ENCODE assay signal across 8 cellular contexts in the genomic region with DNA sequence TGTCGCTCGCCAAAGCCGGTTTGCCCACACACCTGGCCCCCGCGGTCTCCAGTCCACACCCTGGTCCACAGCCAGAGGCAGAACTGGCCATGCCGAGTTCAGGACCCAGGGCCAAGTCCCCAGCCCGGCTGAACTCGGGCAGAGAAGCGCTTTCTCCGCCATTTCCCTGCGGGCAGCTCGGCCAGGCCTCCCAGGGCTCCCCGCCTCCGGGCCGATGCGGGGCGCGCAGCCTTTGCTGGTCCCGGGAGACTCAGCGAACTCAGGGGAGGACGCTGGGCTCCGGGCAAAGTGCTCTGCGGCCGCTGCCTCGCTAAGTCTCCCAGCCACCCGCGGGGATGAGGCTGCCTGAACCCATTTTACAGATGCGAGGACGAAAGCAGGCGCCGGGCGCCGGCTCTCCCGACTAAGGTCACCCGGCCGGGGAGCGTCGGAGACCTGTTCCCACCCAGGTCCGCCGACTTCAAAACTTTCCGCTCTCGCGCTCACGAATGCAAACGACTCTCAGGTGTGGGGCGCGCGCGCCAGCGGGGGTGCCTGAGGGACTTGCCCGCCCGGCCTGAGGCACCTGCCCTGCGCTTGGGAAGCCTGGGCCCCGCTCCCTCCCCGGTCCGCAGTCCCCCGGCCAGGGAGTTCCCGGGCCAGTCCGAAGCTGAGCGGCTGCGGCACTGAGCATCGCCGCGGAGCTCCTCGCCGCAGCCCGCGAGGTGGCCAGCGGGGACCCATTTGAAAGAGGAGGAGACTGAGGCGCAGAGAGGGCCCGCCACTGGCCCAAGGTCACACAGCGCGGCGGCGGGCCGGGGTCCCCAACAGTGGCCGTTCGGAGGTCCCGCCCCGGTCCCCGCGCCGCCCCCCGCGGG. TPM values are rescaled to one million over a fixed set of nuclear protein-coding genes. Genes with fewer than 3 reads are reported as not detected.
DNase-seq lines count a peak whose midpoint lies in the region; ATAC-seq and TF ChIP-seq lines count a peak whose summit lies in the region.

No MANE protein-coding gene starts in this region.

- H3K27me3 Mint-ChIP-seq in naive thymus-derived CD4-positive, alpha-beta T cell, result peaks cover 16 to 37% (median 21%) of the 10 kb centered on the region in 5 donors
- H3K27me3 Mint-ChIP-seq in mesothelial cell of epicardium (ENCODE audit: low read depth), result peaks cover 89% of the 10 kb centered on the region

- ATAC-seq in HG02970 (IDR thresholded peaks at IDR 0.05; ENCODE audit: low FRiP score, unreplicated experiment) (peak; percentile 47), SK-N-SH treated with all-trans-retinoic acid at 6 μM for 48 hours (peak; percentile 22)
- ATAC-seq in naive thymus-derived CD4-positive, alpha-beta T cell, result peak; percentile 30

- CTCF ChIA-PET in naive thymus-derived CD4-positive, alpha-beta T cell (lab: Charles Lee), result no interaction called here

- H3K4me1 Mint-ChIP-seq in naive thymus-derived CD4-positive, alpha-beta T cell, result peaks cover 0 to 27% (median 9%) of the 10 kb centered on the region in 7 donors
- H3K4me1 Mint-ChIP-seq in mesothelial cell of epicardium, result peaks cover 4% of the 10 kb centered on the region

- intact Hi-C loops in naive thymus-derived CD4-positive, alpha-beta T cell (cut with micrococcal nuclease), result loop anchor here in 1 of 2 donors (1.0 to 2.0 kb wide), 4 partner anchors 35 to 360 kb away; partner anchors contain the start of genes RNFT2 and SPRING1

- H3K9ac ChIP-seq in duodenal mucosa (ENCODE audit: low read depth in 1 of 2, low read length in 2 of 2), result peak overlapping the region in 1 of 2 donors; percentile 4

- no peaks in the 10 kb centered on the region for H3K36me3 ChIP-seq in duodenal mucosa (ENCODE audit: control insufficient read depth in 1 of 2, insufficient read depth in 2 of 2, low read length in 2 of 2)
- H3K36me3 ChIP-seq in naive thymus-derived CD4-positive, alpha-beta T cell (ENCODE audit: control insufficient read depth in 2 of 3, insufficient read depth in 3 of 3, low read length in 3 of 3), result no peaks in the 10 kb centered on the region

- H3K36me3 Mint-ChIP-seq in naive thymus-derived CD4-positive, alpha-beta T cell, result peaks cover 0 to 1% (median 0%) of the 10 kb centered on the region in 5 donors
- no peaks in the 10 kb centered on the region for H3K36me3 Mint-ChIP-seq in mesothelial cell of epicardium

- no peak for TF ChIP-seq CTCF in mesothelial cell of epicardium (IDR thresholded peaks at IDR 0.05; ENCODE audit: unreplicated experiment)

- H3K27me3 ChIP-seq in duodenal mucosa (ENCODE audit: control insufficient read depth in 1 of 2, insufficient read depth in 2 of 2, low read length in 2 of 2), result peaks cover 26 to 28% of the 10 kb centered on the region in 2 donors
- H3K27me3 ChIP-seq in naive thymus-derived CD4-positive, alpha-beta T cell (ENCODE audit: control insufficient read depth in 2 of 2, insufficient read depth in 2 of 2, low read length in 2 of 2), result peaks cover 0 to 10% of the 10 kb centered on the region in 2 donors

- no peaks in the 10 kb centered on the region for H3K9me3 Mint-ChIP-seq in naive thymus-derived CD4-positive, alpha-beta T cell
- no peaks in the 10 kb centered on the region for H3K9me3 Mint-ChIP-seq in mesothelial cell of epicardium

- no peaks in the 10 kb centered on the region for H3K9me3 ChIP-seq in duodenal mucosa (ENCODE audit: control insufficient read depth in 1 of 2, low read length in 2 of 2)
- H3K9me3 ChIP-seq in naive thymus-derived CD4-positive, alpha-beta T cell (ENCODE audit: control insufficient read depth in 2 of 3, low read length in 3 of 3), result no peaks in the 10 kb centered on the region

- H3K4me1 ChIP-seq in duodenal mucosa (ENCODE audit: control insufficient read depth in 1 of 2, insufficient read depth in 2 of 2, low read length in 2 of 2), result peaks cover 7 to 12% of the 10 kb centered on the region in 2 donors
- peaks cover 4 to 5% of the 10 kb centered on the region in 2 donors for H3K4me1 ChIP-seq in naive thymus-derived CD4-positive, alpha-beta T cell (ENCODE audit: control insufficient read depth in 2 of 2, insufficient read depth in 2 of 2, low read length in 2 of 2)

- DNase-seq in NCI-H748 (lab: John Stamatoyannopoulos, UW; ENCODE audit: unreplicated experiment), result peak; percentile 14
- DNase-seq in NCI-H748 treated with DMSO at 0.1 percent for 48 hours (lab: John Stamatoyannopoulos, UW), result no peak
- DNase-seq in naive thymus-derived CD4-positive, alpha-beta T cell, result peak in 3 of 9 donors; percentile 8 to 11 (median 11)
- no peak for DNase-seq in epidermal melanocyte (ENCODE audit: insufficient read length, low spot score)
- no peak for DNase-seq in mesothelial cell of epicardium (ENCODE audit: low spot score in 2 of 2, unreplicated experiment in 2 of 2)

- peak overlapping the region; percentile 45 to 63 for H3K4me3 ChIP-seq in duodenal mucosa (ENCODE audit: low read depth in 1 of 2, low read length in 2 of 2)
- peak overlapping the region; percentile 56 for H3K4me3 ChIP-seq in naive thymus-derived CD4-positive, alpha-beta T cell (ENCODE audit: low read length)

- peak overlapping the region in 1 of 9 donors; percentile 23 for H3K27ac Mint-ChIP-seq in naive thymus-derived CD4-positive, alpha-beta T cell
- H3K27ac Mint-ChIP-seq in mesothelial cell of epicardium, result no peak overlapping the region

- no peak overlapping the region for H3K27ac ChIP-seq in duodenal mucosa (ENCODE audit: low read depth, low read length)
- no peak overlapping the region for H3K27ac ChIP-seq in naive thymus-derived CD4-positive, alpha-beta T cell (ENCODE audit: low read depth, low read length)

- peak overlapping the region; percentile 68 to 85 (median 79) for H3K4me3 Mint-ChIP-seq in naive thymus-derived CD4-positive, alpha-beta T cell
- H3K4me3 Mint-ChIP-seq in mesothelial cell of epicardium, result no peak overlapping the region

- POLR2A ChIA-PET in naive thymus-derived CD4-positive, alpha-beta T cell (lab: Charles Lee), result no interaction called here

TF ChIP-seq in SK-N-SH treated with all-trans-retinoic acid at 6 μM for 48 hours, 23 proteins besides CTCF, POLR2A, EP300 and RAD21:
- TF ChIP-seq TCF4 (CRISPR knock-in tag; IDR thresholded peaks at IDR 0.05; ENCODE audit: borderline replicate concordance), result no peak
- no peak for TF ChIP-seq GLIS3 (CRISPR knock-in tag; IDR thresholded peaks at IDR 0.05)
- TF ChIP-seq, protein P1, sequence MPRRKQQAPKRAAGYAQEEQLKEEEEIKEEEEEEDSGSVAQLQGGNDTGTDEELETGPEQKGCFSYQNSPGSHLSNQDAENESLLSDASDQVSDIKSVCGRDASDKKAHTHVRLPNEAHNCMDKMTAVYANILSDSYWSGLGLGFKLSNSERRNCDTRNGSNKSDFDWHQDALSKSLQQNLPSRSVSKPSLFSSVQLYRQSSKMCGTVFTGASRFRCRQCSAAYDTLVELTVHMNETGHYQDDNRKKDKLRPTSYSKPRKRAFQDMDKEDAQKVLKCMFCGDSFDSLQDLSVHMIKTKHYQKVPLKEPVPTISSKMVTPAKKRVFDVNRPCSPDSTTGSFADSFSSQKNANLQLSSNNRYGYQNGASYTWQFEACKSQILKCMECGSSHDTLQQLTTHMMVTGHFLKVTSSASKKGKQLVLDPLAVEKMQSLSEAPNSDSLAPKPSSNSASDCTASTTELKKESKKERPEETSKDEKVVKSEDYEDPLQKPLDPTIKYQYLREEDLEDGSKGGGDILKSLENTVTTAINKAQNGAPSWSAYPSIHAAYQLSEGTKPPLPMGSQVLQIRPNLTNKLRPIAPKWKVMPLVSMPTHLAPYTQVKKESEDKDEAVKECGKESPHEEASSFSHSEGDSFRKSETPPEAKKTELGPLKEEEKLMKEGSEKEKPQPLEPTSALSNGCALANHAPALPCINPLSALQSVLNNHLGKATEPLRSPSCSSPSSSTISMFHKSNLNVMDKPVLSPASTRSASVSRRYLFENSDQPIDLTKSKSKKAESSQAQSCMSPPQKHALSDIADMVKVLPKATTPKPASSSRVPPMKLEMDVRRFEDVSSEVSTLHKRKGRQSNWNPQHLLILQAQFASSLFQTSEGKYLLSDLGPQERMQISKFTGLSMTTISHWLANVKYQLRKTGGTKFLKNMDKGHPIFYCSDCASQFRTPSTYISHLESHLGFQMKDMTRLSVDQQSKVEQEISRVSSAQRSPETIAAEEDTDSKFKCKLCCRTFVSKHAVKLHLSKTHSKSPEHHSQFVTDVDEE (CRISPR knock-in tag; IDR thresholded peaks at IDR 0.05), result no peak

RNA-seq across cellular contexts. Expression of gene TESC, which starts 0.6 kb away (rescaled TPM):
- 10 to 100 TPM in 2 of 5 experiments, 1 to 10 TPM in 1, not detected in 2; 4.6 to 41.1 (median 25.8) TPM for total RNA-seq in naive thymus-derived CD4-positive, alpha-beta T cell
- 1 to 10 TPM in 1 of 2 donors, under 1 TPM in 1; 0.82 to 3.5 TPM for polyA plus RNA-seq in naive thymus-derived CD4-positive, alpha-beta T cell
- not detected in 3 replicates for total RNA-seq in mesothelial cell of epicardium
